Comparison of ENCODE assay signal across 30 cellular contexts in genomic region chr2:239845968-239846367, GRCh38.
"Had no signal": no experiment of that assay in that cellular context is flagged by ENCODE, and none has a peak within 500 bp of the region (broad histone marks: within the 10 kb centered on the region; RNA-seq: fewer than 3 reads in every experiment).

No MANE protein-coding gene starts in this region.

- DNase-seq: activated B cell treated with CpG ODN at 0.5 μM for 24 hours; activated CD4-positive, alpha-beta memory T cell treated with anti-CD3 and anti-CD28 coated beads for 36 hours; activated CD4-positive, alpha-beta T cell treated with anti-CD3 and anti-CD28 coated beads for 4 hours; activated CD4-positive, alpha-beta T cell treated with anti-CD3 and anti-CD28 coated beads, Interleukin-2, amount 50 U/mL, for 1 hour; activated CD4-positive, alpha-beta T cell treated with anti-CD3 and anti-CD28 coated beads, Interleukin-2, amount 50 U/mL, for 4 hours; activated CD4-positive, CD25-positive, alpha-beta regulatory T cell treated with anti-CD3 and anti-CD28 coated beads, Interleukin-2, amount 50 U/mL, for 72 hours; activated CD8-positive, alpha-beta memory T cell treated with anti-CD3 and anti-CD28 coated beads, Interleukin-2, amount 50 U/mL, for 4 hours; activated CD8-positive, alpha-beta T cell treated with anti-CD3 and anti-CD28 coated beads for 36 hours; activated effector memory CD4-positive, alpha-beta T cell treated with anti-CD3 and anti-CD28 coated beads, Interleukin-2, amount 50 U/mL, for 16 hours; activated gamma-delta T cell treated with Interleukin-2 at 50 U/mL for 16 hours; activated naive CD4-positive, alpha-beta T cell; activated naive CD4-positive, alpha-beta T cell treated with anti-CD3 and anti-CD28 coated beads for 36 hours; activated naive CD4-positive, alpha-beta T cell treated with anti-CD3 and anti-CD28 coated beads, Interleukin-2, amount 50 U/mL, for 16 hours; activated naive CD8-positive, alpha-beta T cell treated with anti-CD3 and anti-CD28 coated beads for 36 hours; activated T-cell treated with anti-CD3 and anti-CD28 coated beads for 4 hours; activated T-cell treated with anti-CD3 and anti-CD28 coated beads, Interleukin-2, amount 50 U/mL, for 1 hour; activated T-cell treated with anti-CD3 and anti-CD28 coated beads, Interleukin-2, amount 50 U/mL, for 4 hours; activated T-cell treated with anti-CD3 and anti-CD28 coated beads, Interleukin-2, amount 50 U/mL, for 72 hours; adrenal gland; amniotic stem cell; aorta; body of pancreas; brain microvascular endothelial cell; central memory CD4-positive, alpha-beta T cell; T-helper 9 cell had no signal

- H3K4me1 Mint-ChIP-seq: activated B cell treated with CpG ODN at 0.5 μM for 24 hours; activated naive CD8-positive, alpha-beta T cell treated with anti-CD3 and anti-CD28 coated beads for 36 hours had no signal

- H3K27me3 ChIP-seq: adrenal gland, body of pancreas, brain microvascular endothelial cell, breast epithelium had no signal

- H3K27ac Mint-ChIP-seq: activated B cell treated with CpG ODN at 0.5 μM for 24 hours; activated CD4-positive, alpha-beta memory T cell treated with anti-CD3 and anti-CD28 coated beads for 36 hours; activated CD8-positive, alpha-beta T cell treated with anti-CD3 and anti-CD28 coated beads for 36 hours; activated naive CD4-positive, alpha-beta T cell treated with anti-CD3 and anti-CD28 coated beads for 36 hours; activated naive CD4-positive, alpha-beta T cell treated with anti-CD3 and anti-CD28 coated beads, Interleukin-2, amount 50 U/mL, for 72 hours; activated naive CD8-positive, alpha-beta T cell treated with anti-CD3 and anti-CD28 coated beads for 36 hours; activated T-cell treated with anti-CD3 and anti-CD28 coated beads, Interleukin-2, amount 50 U/mL, for 72 hours; T-helper 1 cell treated with Interleukin-12 subunit alpha and Interleukin-12 subunit beta and Interleukin-4 antibody, amounts not matched to agents 30 μg/mL and 1 μg/mL, for 36 hours; T-helper 2 cell treated with Interferon-gamma antibody and Interleukin-4, amounts not matched to agents 5 μg/mL and 100 μg/mL, for 36 hours had no signal

- ATAC-seq: activated CD8-positive, alpha-beta T cell treated with anti-CD3 and anti-CD28 coated beads for 36 hours; activated naive CD4-positive, alpha-beta T cell treated with anti-CD3 and anti-CD28 coated beads, Interleukin-2, amount 50 U/mL, for 72 hours; activated T-cell treated with anti-CD3 and anti-CD28 coated beads, Interleukin-2, amount 50 U/mL, for 4 hours; activated T-cell treated with anti-CD3 and anti-CD28 coated beads, Interleukin-2, amount 50 U/mL, for 72 hours; body of pancreas had no signal

- H3K27ac ChIP-seq: adrenal gland, body of pancreas, brain microvascular endothelial cell, breast epithelium, VCaP had no signal

- H3K4me3 ChIP-seq: adrenal gland, body of pancreas, breast epithelium had no signal

- H3K4me3 Mint-ChIP-seq: activated B cell treated with CpG ODN at 0.5 μM for 24 hours; activated CD4-positive, alpha-beta memory T cell treated with anti-CD3 and anti-CD28 coated beads for 36 hours; activated CD8-positive, alpha-beta T cell treated with anti-CD3 and anti-CD28 coated beads for 36 hours; activated naive CD4-positive, alpha-beta T cell treated with anti-CD3 and anti-CD28 coated beads for 36 hours; activated naive CD8-positive, alpha-beta T cell treated with anti-CD3 and anti-CD28 coated beads for 36 hours; activated T-cell treated with anti-CD3 and anti-CD28 coated beads, Interleukin-2, amount 50 U/mL, for 4 hours; activated T-cell treated with anti-CD3 and anti-CD28 coated beads, Interleukin-2, amount 50 U/mL, for 72 hours; T-helper 1 cell treated with Interleukin-12 subunit alpha and Interleukin-12 subunit beta and Interleukin-4 antibody, amounts not matched to agents 30 μg/mL and 1 μg/mL, for 36 hours; T-helper 2 cell treated with Interferon-gamma antibody and Interleukin-4, amounts not matched to agents 5 μg/mL and 100 μg/mL, for 36 hours had no signal

- H3K36me3 Mint-ChIP-seq: activated naive CD8-positive, alpha-beta T cell treated with anti-CD3 and anti-CD28 coated beads for 36 hours had no signal
